Comparison of ENCODE assay signal across 11 cellular contexts in genomic region chr20:32580194-32580593, GRCh38.
"Had no signal": no experiment of that assay in that cellular context is flagged by ENCODE, and none has a peak within 500 bp of the region (broad histone marks: within the 10 kb centered on the region; RNA-seq: fewer than 3 reads in every experiment).

No MANE protein-coding gene starts in this region.

- FAIRE-seq: endometrium had no signal

- H3K27ac ChIP-seq: neutrophil, skin epidermis, vagina had no signal

- H3K4me3 ChIP-seq: skin epidermis, vagina had no signal

- DNase-seq: activated T-cell treated with anti-CD3 and anti-CD28 coated beads, Interleukin-2, amount 50 U/mL, for 4 hours; dermis blood vessel endothelial cell; left colon; mammary epithelial cell; posterior cingulate gyrus had no signal

- H3K27me3 ChIP-seq: vagina had no signal

- H3K36me3 ChIP-seq: neutrophil, vagina had no signal

- ATAC-seq: activated naive CD4-positive, alpha-beta T cell treated with anti-CD3 and anti-CD28 coated beads, Interleukin-2, amount 50 U/mL, for 72 hours; esophagus mucosa; left colon had no signal

- H3K9me3 ChIP-seq: neutrophil, vagina had no signal
